In the genomic region with DNA sequence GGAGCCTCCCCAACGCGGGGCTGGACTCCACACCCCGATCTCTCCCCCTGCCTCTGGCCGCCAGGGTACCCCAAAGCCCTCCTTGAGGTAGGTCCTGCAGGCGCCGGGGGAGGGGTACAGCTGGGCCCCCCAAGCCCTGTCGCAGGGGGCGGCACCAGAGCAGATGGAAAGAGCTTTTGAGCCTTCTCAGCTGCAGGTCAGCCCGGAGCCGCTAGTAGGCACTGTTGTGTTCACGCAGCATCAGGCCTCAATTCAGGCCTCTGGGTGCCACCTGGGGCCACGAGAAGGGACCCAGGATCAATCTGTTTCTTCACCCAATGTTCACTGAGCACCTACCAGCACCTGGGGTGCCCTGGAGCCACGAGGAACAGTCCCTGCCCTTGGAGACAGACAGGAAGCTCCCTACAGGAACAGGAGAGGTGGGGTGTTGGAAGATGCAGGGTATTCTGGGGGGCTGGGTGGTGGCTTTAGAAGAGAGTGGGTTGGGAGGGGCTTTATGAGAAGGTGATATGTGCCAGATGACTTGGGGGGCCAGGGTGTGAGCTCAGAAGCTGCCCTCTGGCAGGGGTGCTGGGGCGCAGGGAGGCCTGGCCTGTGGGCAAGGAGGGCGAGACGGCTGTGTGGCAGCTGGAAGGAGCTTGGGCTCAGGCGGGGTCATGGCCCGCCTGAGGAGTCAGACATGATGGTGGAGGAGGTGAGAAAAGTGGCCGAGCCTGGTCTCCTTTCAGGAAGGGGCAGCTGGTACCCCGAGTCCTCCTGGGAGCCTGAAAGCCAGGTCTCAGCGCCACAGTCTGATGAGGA, we compare ENCODE assay signal across 8 cellular contexts.
A peak's percentile ranks its signal among the peaks of the same experiment; 100 is the strongest.
DNase-seq lines count a peak whose midpoint lies in the region; ATAC-seq and TF ChIP-seq lines count a peak whose summit lies in the region.

No MANE protein-coding gene starts in this region.

- DNase-seq in activated naive CD4-positive, alpha-beta T cell treated with Interleukin-2 at 50 U/mL for 16 hours = peak; percentile 50
- no peak for DNase-seq in activated naive CD4-positive, alpha-beta T cell (lab: John Stamatoyannopoulos, UW)
- DNase-seq in activated CD4-positive, alpha-beta T cell treated with anti-CD3 and anti-CD28 coated beads, Interleukin-2, amount 10 ng/mL, durations not matched to agents 24 days and 14 days = peak; percentile 78
- DNase-seq in fibroblast of mammary gland (ENCODE audit: low read depth) (no peak), inferior parietal cortex (ENCODE audit: extremely low spot score) (no peak), DMS79 treated with DMSO at 0.1 percent for 48 hours (lab: John Stamatoyannopoulos, UW) (no peak)
- DNase-seq in stimulated activated CD4-positive, alpha-beta T cell treated with anti-CD3 and anti-CD28 coated beads, Interleukin-4, amount 100 ng/mL, for 48 hours (ENCODE audit: low read depth in 2 of 2) = peak; percentile 30

- peak; percentile 26 for TF ChIP-seq CTCF in fibroblast of mammary gland (conservative IDR thresholded peaks at IDR 0.05; ENCODE audit: control insufficient read depth, insufficient read depth, low read depth, low read length)

- intact Hi-C loops in activated CD4-positive, alpha-beta T cell treated with anti-CD3 and anti-CD28 coated beads, Interleukin-2, amount 10 ng/mL, durations not matched to agents 24 days and 14 days (cut with micrococcal nuclease) = loop anchor here (2.0 kb wide), 1 partner anchor 120 kb away; no protein-coding TSS in a partner anchor

- no peaks in the 10 kb centered on the region for H3K36me3 Mint-ChIP-seq in activated CD4-positive, alpha-beta T cell treated with anti-CD3 and anti-CD28 coated beads, Interleukin-2, amount 10 ng/mL, durations not matched to agents 24 days and 14 days (ENCODE audit: low read depth)

- no peak overlapping the region for H3K4me3 ChIP-seq in fibroblast of mammary gland (ENCODE audit: control insufficient read depth, low read depth, low read length)

- H3K9me3 Mint-ChIP-seq in activated CD4-positive, alpha-beta T cell treated with anti-CD3 and anti-CD28 coated beads, Interleukin-2, amount 10 ng/mL, durations not matched to agents 24 days and 14 days = no peaks in the 10 kb centered on the region

- no peak for ATAC-seq in GM21825 (IDR thresholded peaks at IDR 0.05; ENCODE audit: unreplicated experiment)

- H3K27me3 Mint-ChIP-seq in activated CD4-positive, alpha-beta T cell treated with anti-CD3 and anti-CD28 coated beads, Interleukin-2, amount 10 ng/mL, durations not matched to agents 24 days and 14 days = peaks cover 2% of the 10 kb centered on the region

- no peak overlapping the region for H3K4me3 Mint-ChIP-seq in activated CD4-positive, alpha-beta T cell treated with anti-CD3 and anti-CD28 coated beads, Interleukin-2, amount 10 ng/mL, durations not matched to agents 24 days and 14 days

- no peaks in the 10 kb centered on the region for H3K4me1 Mint-ChIP-seq in activated CD4-positive, alpha-beta T cell treated with anti-CD3 and anti-CD28 coated beads, Interleukin-2, amount 10 ng/mL, durations not matched to agents 24 days and 14 days

- H3K27ac Mint-ChIP-seq in activated CD4-positive, alpha-beta T cell treated with anti-CD3 and anti-CD28 coated beads, Interleukin-2, amount 10 ng/mL, durations not matched to agents 24 days and 14 days = no peak overlapping the region

Comparison
In these comparisons a context has a peak if more than half of its experiments do, and no peak if none do; other contexts are left out.
1. DNase-seq: peak in activated naive CD4-positive, alpha-beta T cell treated with Interleukin-2 at 50 U/mL for 16 hours (single experiment), activated CD4-positive, alpha-beta T cell treated with anti-CD3 and anti-CD28 coated beads, Interleukin-2, amount 10 ng/mL, durations not matched to agents 24 days and 14 days (single experiment) and stimulated activated CD4-positive, alpha-beta T cell treated with anti-CD3 and anti-CD28 coated beads, Interleukin-4, amount 100 ng/mL, for 48 hours (2 of 2); none in activated naive CD4-positive, alpha-beta T cell (0 of 4), fibroblast of mammary gland (single experiment), inferior parietal cortex (single experiment) and DMS79 treated with DMSO at 0.1 percent for 48 hours (single experiment).